ENCODE assay signal across 8 cellular contexts in genomic region chr5:119355244-119355635, GRCh38. TPM values are rescaled to one million over a fixed set of nuclear protein-coding genes. Genes with fewer than 3 reads are reported as not detected.
DNase-seq lines count a peak whose midpoint lies in the region; ATAC-seq and TF ChIP-seq lines count a peak whose summit lies in the region.

No MANE protein-coding gene starts in this region.

- peak; percentile 21 for ATAC-seq in HG02852 (IDR thresholded peaks at IDR 0.05; ENCODE audit: unreplicated experiment)
- peak; percentile 49 for ATAC-seq in activated CD8-positive, alpha-beta memory T cell treated with anti-CD3 and anti-CD28 coated beads, Interleukin-2, amount 10 ng/mL, durations not matched to agents 7 days and 5 days
- peak; percentile 90 for ATAC-seq in foreskin keratinocyte

- BruUV-seq in Calu3 (replicated peaks; lab: Mats Ljungman, UMichigan), result no TSS peak

- H3K27me3 Mint-ChIP-seq in Calu3 (ENCODE audit: unreplicated experiment), result no peaks in the 10 kb centered on the region
- no peaks in the 10 kb centered on the region for H3K27me3 Mint-ChIP-seq in activated CD8-positive, alpha-beta memory T cell treated with anti-CD3 and anti-CD28 coated beads, Interleukin-2, amount 10 ng/mL, durations not matched to agents 7 days and 5 days

- peak overlapping the region; percentile 63 for H3K27ac ChIP-seq in foreskin keratinocyte

- intact Hi-C loops in Calu3 (cut with micrococcal nuclease; ENCODE audit: unreplicated experiment), result loop anchor here (2.0 kb wide), 2 partner anchors 58 to 86 kb away; no protein-coding TSS in a partner anchor

- H3K9me3 Mint-ChIP-seq in Calu3 (ENCODE audit: low read depth, unreplicated experiment), result no peaks in the 10 kb centered on the region
- H3K9me3 Mint-ChIP-seq in activated CD8-positive, alpha-beta memory T cell treated with anti-CD3 and anti-CD28 coated beads, Interleukin-2, amount 10 ng/mL, durations not matched to agents 7 days and 5 days (ENCODE audit: low read depth), result no peaks in the 10 kb centered on the region

- H3K4me3 Mint-ChIP-seq in Calu3 (ENCODE audit: low read depth, unreplicated experiment), result peak overlapping the region; percentile 96
- peak overlapping the region; percentile 91 for H3K4me3 Mint-ChIP-seq in activated CD8-positive, alpha-beta memory T cell treated with anti-CD3 and anti-CD28 coated beads, Interleukin-2, amount 10 ng/mL, durations not matched to agents 7 days and 5 days

- DNase-seq in Calu3, result peak; percentile 70
- peak; percentile 65 for DNase-seq in activated CD8-positive, alpha-beta memory T cell treated with anti-CD3 and anti-CD28 coated beads, Interleukin-2, amount 10 ng/mL, durations not matched to agents 7 days and 5 days
- DNase-seq in foreskin keratinocyte, result peak in 1 of 2 donors; percentile 73
- DNase-seq in renal cortical epithelial cell (ENCODE audit: low read depth), result peak; percentile 50
- no peak for DNase-seq in DMS 273 treated with DMSO at 0.1 percent for 48 hours (lab: John Stamatoyannopoulos, UW)
- DNase-seq in HuH-7 (ENCODE audit: low spot score), result no peak
- no peak for DNase-seq in NCI-H1417 (lab: John Stamatoyannopoulos, UW)

- peaks cover 67% of the 10 kb centered on the region for H3K4me1 Mint-ChIP-seq in Calu3 (ENCODE audit: low read depth, unreplicated experiment)
- peaks cover 73% of the 10 kb centered on the region for H3K4me1 Mint-ChIP-seq in activated CD8-positive, alpha-beta memory T cell treated with anti-CD3 and anti-CD28 coated beads, Interleukin-2, amount 10 ng/mL, durations not matched to agents 7 days and 5 days

- CTCF ChIA-PET in Calu3 (lab: Charles Lee), result interaction anchor here (1.6 kb wide), 1 partner anchor 21 kb away, joined by 6 read pairs; no protein-coding TSS in a partner anchor
- CTCF ChIA-PET in activated CD8-positive, alpha-beta memory T cell treated with anti-CD3 and anti-CD28 coated beads, Interleukin-2, amount 10 ng/mL, durations not matched to agents 7 days and 5 days (lab: Charles Lee), result interaction anchor here (0.8 to 12.6 kb wide), 5 partner anchors 12 to 128 kb away, joined by 3 to 160 read pairs (median 6); no protein-coding TSS in a partner anchor

- H3K27me3 ChIP-seq in foreskin keratinocyte, result no peaks in the 10 kb centered on the region

- peaks cover 15% of the 10 kb centered on the region for H3K4me1 ChIP-seq in foreskin keratinocyte

- TF ChIP-seq CTCF in Calu3 (IDR thresholded peaks at IDR 0.05; ENCODE audit: unreplicated experiment), result no peak
- no peak for TF ChIP-seq CTCF in foreskin keratinocyte (conservative IDR thresholded peaks at IDR 0.05)

- H3K36me3 Mint-ChIP-seq in Calu3 (ENCODE audit: insufficient read depth, unreplicated experiment), result peaks cover 11% of the 10 kb centered on the region
- peaks cover 24% of the 10 kb centered on the region for H3K36me3 Mint-ChIP-seq in activated CD8-positive, alpha-beta memory T cell treated with anti-CD3 and anti-CD28 coated beads, Interleukin-2, amount 10 ng/mL, durations not matched to agents 7 days and 5 days

- no peak overlapping the region for H3K27ac Mint-ChIP-seq in Calu3 (ENCODE audit: unreplicated experiment)
- H3K27ac Mint-ChIP-seq in activated CD8-positive, alpha-beta memory T cell treated with anti-CD3 and anti-CD28 coated beads, Interleukin-2, amount 10 ng/mL, durations not matched to agents 7 days and 5 days, result peak overlapping the region; percentile 90

RNA-seq across cellular contexts. Expression of gene TNFAIP8, which starts 0.6 kb away (rescaled TPM):
- total RNA-seq in Calu3 (2022) (24.2 and 30.6 TPM in 2 replicates), foreskin keratinocyte (17.1 and 19.4 TPM in 2 replicates), renal cortical epithelial cell (57.9 and 75.7 TPM in 2 replicates)
- total RNA-seq in activated CD8-positive, alpha-beta memory T cell treated with anti-CD3 and anti-CD28 coated beads, Interleukin-2, amount 10 ng/mL, durations not matched to agents 7 days and 5 days, result 100 to 1,000 TPM; 106 to 109 TPM
- 7.6 and 8.2 TPM in 2 replicates for polyA plus RNA-seq in foreskin keratinocyte

Comparison
In these comparisons a context has a peak if more than half of its experiments do, and no peak if none do; other contexts are left out.
1. DNase-seq: peak in Calu3 (single experiment), activated CD8-positive, alpha-beta memory T cell treated with anti-CD3 and anti-CD28 coated beads, Interleukin-2, amount 10 ng/mL, durations not matched to agents 7 days and 5 days (single experiment) and renal cortical epithelial cell (single experiment); none in DMS 273 treated with DMSO at 0.1 percent for 48 hours (single experiment), HuH-7 (single experiment) and NCI-H1417 (0 of 3).
2. ATAC-seq: peak in every context shown above with its lines; median percentile 90 in foreskin keratinocyte; 49 in activated CD8-positive, alpha-beta memory T cell treated with anti-CD3 and anti-CD28 coated beads, Interleukin-2, amount 10 ng/mL, durations not matched to agents 7 days and 5 days; 21 in HG02852.